ENCODE assay signal across 10 cellular contexts in the genomic region with DNA sequence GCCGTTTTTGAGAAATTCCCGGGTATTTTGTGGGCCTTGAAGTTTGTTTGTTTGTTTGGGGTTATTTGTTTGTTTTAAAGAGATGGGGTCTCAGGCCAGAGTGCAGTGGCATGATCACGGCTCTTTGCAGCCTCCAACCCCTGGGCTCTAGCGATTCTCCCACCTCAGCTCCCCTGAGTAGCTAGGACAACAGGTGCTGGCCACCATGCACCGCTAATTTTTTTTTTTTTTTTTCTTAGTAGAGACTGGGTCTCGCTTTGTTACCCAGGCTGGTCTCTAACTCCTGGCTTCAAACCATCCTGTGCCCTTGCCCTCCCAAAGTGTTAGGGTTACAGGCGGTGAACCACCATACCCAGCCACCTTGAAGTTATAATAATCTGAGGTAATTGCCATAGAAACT. TPM values are rescaled to one million over a fixed set of nuclear protein-coding genes. Genes with fewer than 3 reads are reported as not detected.
DNase-seq lines count a peak whose midpoint lies in the region; ATAC-seq and TF ChIP-seq lines count a peak whose summit lies in the region.
"Had no signal": no experiment of that assay in that cellular context is flagged by ENCODE, and none has a peak within 500 bp of the region (broad histone marks: within the 10 kb centered on the region; RNA-seq: fewer than 3 reads in every experiment).

No MANE protein-coding gene starts in this region.

- no peaks in the 10 kb centered on the region for H3K9me3 ChIP-seq in A673 (ENCODE audit: low read depth, low read length, poor library complexity, severe bottlenecking)

- no peaks in the 10 kb centered on the region for H3K27me3 ChIP-seq in A673 (replicated peaks; ENCODE audit: insufficient read depth, low read depth, low read length, poor library complexity)

- peaks cover 52% of the 10 kb centered on the region for H3K36me3 ChIP-seq in A673 (ENCODE audit: insufficient read depth, low read length, poor library complexity, severe bottlenecking)

- H3K4me1 Mint-ChIP-seq in HFFc6 (ENCODE audit: low read depth) (peaks cover 40% of the 10 kb centered on the region), mesothelial cell of epicardium (peaks cover 16% of the 10 kb centered on the region)

- H3K4me3 Mint-ChIP-seq in HFFc6 (peak overlapping the region; percentile 93), mesothelial cell of epicardium (peak overlapping the region; percentile 65)

- no peak for TF ChIP-seq CTCF in A673 (conservative IDR thresholded peaks at IDR 0.05; ENCODE audit: low read depth, low read length)
- TF ChIP-seq CTCF in HFFc6 (IDR thresholded peaks at IDR 0.05) = no peak
- no peak for TF ChIP-seq CTCF in astrocyte of the spinal cord (IDR thresholded peaks at IDR 0.05; ENCODE audit: low read depth, low read length)
- TF ChIP-seq CTCF in mesothelial cell of epicardium (IDR thresholded peaks at IDR 0.05; ENCODE audit: unreplicated experiment) = no peak

- in situ Hi-C loops in astrocyte of the spinal cord (cut with HindIII; ENCODE audit: low sequenced_read_pairs) = no loop called here

- H3K9me3 Mint-ChIP-seq in HFFc6 = peaks cover 4% of the 10 kb centered on the region; the same call in 1 of the 2 replicates
- no peaks in the 10 kb centered on the region for H3K9me3 Mint-ChIP-seq in mesothelial cell of epicardium

- intact Hi-C loops in A673 (cut with micrococcal nuclease; ENCODE audit: unreplicated experiment) = no loop called here

- H3K4me3 ChIP-seq in A673 (ENCODE audit: low read depth, low read length, poor library complexity, severe bottlenecking) (peak overlapping the region; percentile 91), astrocyte of the spinal cord (ENCODE audit: low read depth, low read length) (peak overlapping the region; percentile 98)

- H3K36me3 Mint-ChIP-seq in HFFc6 (ENCODE audit: low read depth) = peaks cover 44% of the 10 kb centered on the region
- peaks cover 25% of the 10 kb centered on the region for H3K36me3 Mint-ChIP-seq in mesothelial cell of epicardium

- no peak for ATAC-seq in HG03108 (IDR thresholded peaks at IDR 0.05; ENCODE audit: unreplicated experiment)
- ATAC-seq in left lobe of liver = no peak

- peaks cover 8% of the 10 kb centered on the region for H3K4me1 ChIP-seq in A673 (ENCODE audit: insufficient read depth, low read length, poor library complexity, severe bottlenecking)

- DNase-seq in A673 (ENCODE audit: low spot score) = no peak
- no peak for DNase-seq in HFFc6
- DNase-seq in astrocyte of the spinal cord (ENCODE audit: low read depth, low spot score) = no peak
- DNase-seq in mesothelial cell of epicardium (ENCODE audit: low spot score in 2 of 2, unreplicated experiment in 2 of 2) = no peak
- no peak for DNase-seq in NOMO-1 treated with DMSO at 0.1 percent for 48 hours (lab: John Stamatoyannopoulos, UW; ENCODE audit: unreplicated experiment)
- no peak for DNase-seq in SK-N-DZ (ENCODE audit: low spot score)
- no peak for DNase-seq in left lobe of liver (ENCODE audit: low spot score)
- DNase-seq: NCI-H2171 had no signal

- H3K27ac ChIP-seq in A673 (ENCODE audit: low read depth, low read length, poor library complexity, severe bottlenecking) = peak overlapping the region; percentile 100

- no peak overlapping the region for H3K27ac Mint-ChIP-seq in HFFc6
- peak overlapping the region; percentile 78 for H3K27ac Mint-ChIP-seq in mesothelial cell of epicardium

- no TSS peak for BruUV-seq in A673 (replicated peaks; lab: Mats Ljungman, UMichigan)

- POLR2A ChIA-PET in A673 (lab: Charles Lee; ENCODE audit: low non-redundant PET) = no interaction called here

- CTCF ChIA-PET in A673 (lab: Charles Lee) = no interaction called here

- no peaks in the 10 kb centered on the region; the same call in 1 of the 2 replicates for H3K27me3 Mint-ChIP-seq in HFFc6 (ENCODE audit: insufficient read depth)
- H3K27me3 Mint-ChIP-seq in mesothelial cell of epicardium (ENCODE audit: low read depth) = no peaks in the 10 kb centered on the region

RNA-seq across cellular contexts. Expression of a gene that starts 2.0 kb away (rescaled TPM):
- 99.8 and 101 TPM in 2 replicates for total RNA-seq in A673 (2021)
- total RNA-seq in HFFc6 (2021; fragmentation: NEBNext Ultra II Directional; extraction: Animal tissue kit (Norgen Biotek cat#: 25700)) = 10 to 100 TPM; 48.1 to 57.9 (median 53.9) TPM
- total RNA-seq in mesothelial cell of epicardium = 108 to 114 TPM (median 111 TPM) in 3 replicates
- polyA plus RNA-seq in SK-N-DZ (2014; cell fraction: cytosol; rRNA removed) = 69.5 and 89.8 TPM in 2 replicates
- 112 and 138 TPM in 2 replicates for polyA plus RNA-seq in SK-N-DZ (2014; cell fraction: nucleus; rRNA removed)
- 24.5 TPM for total RNA-seq in left lobe of liver

RNA-seq across cellular contexts. Expression of a gene that starts 7.6 kb away (rescaled TPM):
- 0.72 TPM in 1 of 2 replicates, not detected in the other for total RNA-seq in A673 (2021)
- total RNA-seq in HFFc6 (2021; fragmentation: NEBNext Ultra II Directional; extraction: Animal tissue kit (Norgen Biotek cat#: 25700)) = under 1 TPM in 3 of 6 experiments, not detected in 3; 0.59 to 0.96 (median 0.82) TPM
- 0.58 to 0.59 TPM in 2 of 3 replicates, not detected in the other for total RNA-seq in mesothelial cell of epicardium
- 0.63 and 2.2 TPM in 2 replicates for polyA plus RNA-seq in SK-N-DZ (2014; cell fraction: cytosol; rRNA removed)
- 0.28 and 0.47 TPM in 2 replicates for polyA plus RNA-seq in SK-N-DZ (2014; cell fraction: nucleus; rRNA removed)
- 1.7 TPM for total RNA-seq in left lobe of liver
- total RNA-seq: mononuclear cell had no signal

RNA-seq across cellular contexts. Expression of a gene that starts 8.6 kb away (rescaled TPM):
- total RNA-seq in A673 (2021) (11.0 and 18.0 TPM in 2 replicates), mesothelial cell of epicardium (46.6 to 58.5 TPM (median 54.5 TPM) in 3 replicates), left lobe of liver (10.2 TPM)
- 100 to 1,000 TPM; 162 to 225 (median 208) TPM for total RNA-seq in HFFc6 (2021; fragmentation: NEBNext Ultra II Directional; extraction: Animal tissue kit (Norgen Biotek cat#: 25700))
- 36.5 and 45.1 TPM in 2 replicates for polyA plus RNA-seq in SK-N-DZ (2014; cell fraction: cytosol; rRNA removed)
- 22.4 and 35.4 TPM in 2 replicates for polyA plus RNA-seq in SK-N-DZ (2014; cell fraction: nucleus; rRNA removed)

RNA-seq across cellular contexts. Expression of a gene that starts 19.7 kb away (rescaled TPM):
- total RNA-seq in A673 (2021) (not detected in 2 replicates), mesothelial cell of epicardium (8.5 to 10.1 TPM (median 10.0 TPM) in 3 replicates), left lobe of liver (4.9 TPM)
- total RNA-seq in HFFc6 (2021; fragmentation: NEBNext Ultra II Directional; extraction: Animal tissue kit (Norgen Biotek cat#: 25700)) = under 1 TPM in 1 of 6 experiments, not detected in 5; 0.54 TPM
- not detected in 2 replicates for polyA plus RNA-seq in SK-N-DZ (2014; cell fraction: cytosol; rRNA removed)
- not detected in 2 replicates for polyA plus RNA-seq in SK-N-DZ (2014; cell fraction: nucleus; rRNA removed)
- total RNA-seq: mononuclear cell had no signal

RNA-seq across cellular contexts. Expression of a gene that starts 22.6 kb away (rescaled TPM):
- total RNA-seq in A673 (2021) (47.4 and 55.9 TPM in 2 replicates), mesothelial cell of epicardium (33.8 to 37.5 TPM (median 34.6 TPM) in 3 replicates), left lobe of liver (15.1 TPM)
- 10 to 100 TPM; 40.7 to 46.7 (median 42.4) TPM for total RNA-seq in HFFc6 (2021; fragmentation: NEBNext Ultra II Directional; extraction: Animal tissue kit (Norgen Biotek cat#: 25700))
- polyA plus RNA-seq in SK-N-DZ (2014; cell fraction: cytosol; rRNA removed) = 106 and 115 TPM in 2 replicates
- polyA plus RNA-seq in SK-N-DZ (2014; cell fraction: nucleus; rRNA removed) = 56.4 and 58.5 TPM in 2 replicates
